ENCODE assay signal across 17 cellular contexts in genomic region chr13:41354416-41354815, GRCh38.
"Had no signal": no experiment of that assay in that cellular context is flagged by ENCODE, and none has a peak within 500 bp of the region (broad histone marks: within the 10 kb centered on the region; RNA-seq: fewer than 3 reads in every experiment).

No MANE protein-coding gene starts in this region.

- H3K4me3 Mint-ChIP-seq: activated B cell treated with CpG ODN at 0.5 μM for 24 hours; activated CD4-positive, alpha-beta memory T cell treated with anti-CD3 and anti-CD28 coated beads, Interleukin-2, amount 10 ng/mL, durations not matched to agents 7 days and 5 days; memory B cell; neural crest cell; stimulated activated naive CD8-positive, alpha-beta T cell treated with anti-CD3 and anti-CD28 coated beads, Interleukin-15, Interleukin-2, amounts not matched to agents 100 ng/mL and 50 ng/mL, for 24 hours had no signal

- DNase-seq: activated B cell treated with CpG ODN at 0.5 μM for 24 hours; activated CD4-positive, alpha-beta memory T cell treated with anti-CD3 and anti-CD28 coated beads, Interleukin-2, amount 10 ng/mL, durations not matched to agents 7 days and 5 days; activated CD8-positive, alpha-beta memory T cell treated with anti-CD3 and anti-CD28 coated beads, Interleukin-2, amount 50 U/mL, for 48 hours; esophagus squamous epithelium; heart left ventricle; pancreas; stimulated activated CD4-positive, alpha-beta T cell treated with anti-CD3 and anti-CD28 coated beads, Interleukin-4, amount 100 ng/mL, for 1 hour; stimulated activated CD8-positive, alpha-beta memory T cell treated with anti-CD3 and anti-CD28 coated beads, Interleukin-4, amount 100 ng/mL, for 48 hours; T-helper 1 cell; testis; upper lobe of right lung had no signal

- H3K27ac ChIP-seq: ascending aorta, pancreas, SK-N-MC, testis, upper lobe of right lung had no signal

- H3K27me3 ChIP-seq: ascending aorta, esophagus squamous epithelium, heart left ventricle, pancreas, testis, upper lobe of right lung had no signal

- H3K4me1 ChIP-seq: ascending aorta, pancreas, testis had no signal

- H3K4me1 Mint-ChIP-seq: memory B cell had no signal

- H3K9me3 ChIP-seq: ascending aorta, esophagus squamous epithelium, heart left ventricle, pancreas, testis, upper lobe of right lung had no signal

- H3K4me3 ChIP-seq: ascending aorta, esophagus squamous epithelium, heart left ventricle, pancreas, SK-N-MC, testis, upper lobe of right lung had no signal

- H3K9me3 Mint-ChIP-seq: activated B cell treated with CpG ODN at 0.5 μM for 24 hours; activated CD4-positive, alpha-beta memory T cell treated with anti-CD3 and anti-CD28 coated beads, Interleukin-2, amount 10 ng/mL, durations not matched to agents 7 days and 5 days; memory B cell; neural crest cell; stimulated activated naive CD8-positive, alpha-beta T cell treated with anti-CD3 and anti-CD28 coated beads, Interleukin-15, Interleukin-2, amounts not matched to agents 100 ng/mL and 50 ng/mL, for 24 hours had no signal

- H3K27me3 Mint-ChIP-seq: activated B cell treated with CpG ODN at 0.5 μM for 24 hours; activated CD4-positive, alpha-beta memory T cell treated with anti-CD3 and anti-CD28 coated beads, Interleukin-2, amount 10 ng/mL, durations not matched to agents 7 days and 5 days; memory B cell; stimulated activated naive CD8-positive, alpha-beta T cell treated with anti-CD3 and anti-CD28 coated beads, Interleukin-15, Interleukin-2, amounts not matched to agents 100 ng/mL and 50 ng/mL, for 24 hours had no signal

- ATAC-seq: heart left ventricle, left lobe of liver, pancreas, upper lobe of right lung had no signal

- H3K27ac Mint-ChIP-seq: activated B cell treated with CpG ODN at 0.5 μM for 24 hours, memory B cell had no signal
